ENCODE assay signal across 9 cellular contexts in genomic region chr20:58855506-58856314, GRCh38. TPM values are rescaled to one million over a fixed set of nuclear protein-coding genes. Genes with fewer than 3 reads are reported as not detected.
DNase-seq lines count a peak whose midpoint lies in the region; ATAC-seq, FAIRE-seq and TF ChIP-seq lines count a peak whose summit lies in the region.
"Had no signal": no experiment of that assay in that cellular context is flagged by ENCODE, and none has a peak within 500 bp of the region (broad histone marks: within the 10 kb centered on the region; RNA-seq: fewer than 3 reads in every experiment).

No MANE protein-coding gene starts in this region.

- no peak for ATAC-seq in activated naive CD8-positive, alpha-beta T cell treated with anti-CD3 and anti-CD28 coated beads, Interleukin-2, amount 50 U/mL, for 24 hours
- no peak for ATAC-seq in activated B cell treated with CpG ODN at 0.5 μM for 24 hours (ENCODE audit: low read depth)
- no peak for ATAC-seq in stimulated activated naive CD8-positive, alpha-beta T cell treated with anti-CD3 and anti-CD28 coated beads, Interleukin-15, amount 100 ng/mL, for 72 hours
- no peak for ATAC-seq in HG02973 (IDR thresholded peaks at IDR 0.05; ENCODE audit: unreplicated experiment)

- no peak for DNase-seq in activated naive CD8-positive, alpha-beta T cell treated with anti-CD3 and anti-CD28 coated beads, Interleukin-2, amount 50 U/mL, for 24 hours
- no peak for DNase-seq in activated B cell treated with CpG ODN at 0.5 μM for 24 hours
- DNase-seq in stimulated activated naive CD8-positive, alpha-beta T cell treated with anti-CD3 and anti-CD28 coated beads, Interleukin-15, amount 100 ng/mL, for 72 hours: no peak
- DNase-seq in GM10266 (ENCODE audit: extremely low spot score): no peak
- DNase-seq in D721Med (ENCODE audit: insufficient read length, low spot score): no peak
- DNase-seq: MV-4-11 had no signal

- peak overlapping the region; percentile 38 for H3K4me3 ChIP-seq in iPS-18c (ENCODE audit: insufficient read depth, low read depth, low read length)

- intact Hi-C loops in activated B cell treated with CpG ODN at 0.5 μM for 24 hours (cut with micrococcal nuclease): no loop called here

- H3K36me3 Mint-ChIP-seq in activated naive CD8-positive, alpha-beta T cell: peaks cover 2% of the 10 kb centered on the region
- H3K36me3 Mint-ChIP-seq in activated naive CD8-positive, alpha-beta T cell treated with anti-CD3 and anti-CD28 coated beads, Interleukin-2, amount 50 U/mL, for 24 hours (ENCODE audit: low read depth): no peaks in the 10 kb centered on the region
- no peaks in the 10 kb centered on the region for H3K36me3 Mint-ChIP-seq in activated B cell treated with CpG ODN at 0.5 μM for 24 hours (ENCODE audit: low read depth)

- H3K27me3 Mint-ChIP-seq in activated naive CD8-positive, alpha-beta T cell: peaks cover 13% of the 10 kb centered on the region
- H3K27me3 Mint-ChIP-seq in activated naive CD8-positive, alpha-beta T cell treated with anti-CD3 and anti-CD28 coated beads, Interleukin-2, amount 50 U/mL, for 24 hours: peaks cover 59% of the 10 kb centered on the region
- peaks cover 43% of the 10 kb centered on the region for H3K27me3 Mint-ChIP-seq in activated B cell treated with CpG ODN at 0.5 μM for 24 hours
- peaks cover 85% of the 10 kb centered on the region for H3K27me3 Mint-ChIP-seq in stimulated activated naive CD8-positive, alpha-beta T cell treated with anti-CD3 and anti-CD28 coated beads, Interleukin-15, amount 100 ng/mL, for 72 hours

- FAIRE-seq in D721Med (lab: Jason Lieb, UNC): no peak

- CTCF ChIA-PET in activated B cell treated with CpG ODN at 0.5 μM for 24 hours (lab: Charles Lee): interaction anchor here (0.6 kb wide), 1 partner anchor 760 kb away, joined by 3 read pairs; no protein-coding TSS in a partner anchor

- no peaks in the 10 kb centered on the region for H3K9me3 Mint-ChIP-seq in activated naive CD8-positive, alpha-beta T cell (ENCODE audit: low read depth)
- no peaks in the 10 kb centered on the region for H3K9me3 Mint-ChIP-seq in activated naive CD8-positive, alpha-beta T cell treated with anti-CD3 and anti-CD28 coated beads, Interleukin-2, amount 50 U/mL, for 24 hours
- H3K9me3 Mint-ChIP-seq in activated B cell treated with CpG ODN at 0.5 μM for 24 hours: no peaks in the 10 kb centered on the region
- no peaks in the 10 kb centered on the region for H3K9me3 Mint-ChIP-seq in stimulated activated naive CD8-positive, alpha-beta T cell treated with anti-CD3 and anti-CD28 coated beads, Interleukin-15, amount 100 ng/mL, for 72 hours

- TF ChIP-seq CTCF in activated B cell treated with CpG ODN at 0.5 μM for 24 hours (IDR thresholded peaks at IDR 0.05): no peak
- no peak for TF ChIP-seq CTCF in GM10266 (IDR thresholded peaks at IDR 0.05; ENCODE audit: control insufficient read depth, insufficient read depth, low read depth, missing control alignments)
- no peak for TF ChIP-seq CTCF in D721Med (IDR thresholded peaks at IDR 0.05; ENCODE audit: insufficient read depth, missing control alignments)

- H3K4me1 Mint-ChIP-seq in activated naive CD8-positive, alpha-beta T cell (ENCODE audit: low read depth): peaks cover 17% of the 10 kb centered on the region
- H3K4me1 Mint-ChIP-seq in activated naive CD8-positive, alpha-beta T cell treated with anti-CD3 and anti-CD28 coated beads, Interleukin-2, amount 50 U/mL, for 24 hours: peaks cover 13% of the 10 kb centered on the region
- H3K4me1 Mint-ChIP-seq in activated B cell treated with CpG ODN at 0.5 μM for 24 hours: peaks cover 28% of the 10 kb centered on the region
- H3K4me1 Mint-ChIP-seq in stimulated activated naive CD8-positive, alpha-beta T cell treated with anti-CD3 and anti-CD28 coated beads, Interleukin-15, amount 100 ng/mL, for 72 hours: peaks cover 44% of the 10 kb centered on the region

- H3K27ac Mint-ChIP-seq in activated naive CD8-positive, alpha-beta T cell: no peak overlapping the region
- no peak overlapping the region for H3K27ac Mint-ChIP-seq in activated naive CD8-positive, alpha-beta T cell treated with anti-CD3 and anti-CD28 coated beads, Interleukin-2, amount 50 U/mL, for 24 hours
- no peak overlapping the region for H3K27ac Mint-ChIP-seq in activated B cell treated with CpG ODN at 0.5 μM for 24 hours
- H3K27ac Mint-ChIP-seq in stimulated activated naive CD8-positive, alpha-beta T cell treated with anti-CD3 and anti-CD28 coated beads, Interleukin-15, amount 100 ng/mL, for 72 hours: no peak overlapping the region

- POLR2A ChIA-PET in activated B cell treated with CpG ODN at 0.5 μM for 24 hours (lab: Charles Lee): no interaction called here

- peak overlapping the region; percentile 63 for H3K4me3 Mint-ChIP-seq in activated naive CD8-positive, alpha-beta T cell
- H3K4me3 Mint-ChIP-seq in activated naive CD8-positive, alpha-beta T cell treated with anti-CD3 and anti-CD28 coated beads, Interleukin-2, amount 50 U/mL, for 24 hours: no peak overlapping the region
- peak overlapping the region; percentile 50 for H3K4me3 Mint-ChIP-seq in activated B cell treated with CpG ODN at 0.5 μM for 24 hours
- peak overlapping the region; percentile 62 to 75 for H3K4me3 Mint-ChIP-seq in stimulated activated naive CD8-positive, alpha-beta T cell treated with anti-CD3 and anti-CD28 coated beads, Interleukin-15, amount 100 ng/mL, for 72 hours

- no peaks in the 10 kb centered on the region for H3K9me3 ChIP-seq in iPS-18c (ENCODE audit: control insufficient read depth, insufficient read depth, low read length)

RNA-seq across cellular contexts. Expression of gene GNAS, which starts 3.2 kb away (rescaled TPM):
- total RNA-seq in activated B cell treated with CpG ODN at 0.5 μM for 24 hours: 784 and 849 TPM in 2 replicates

RNA-seq across cellular contexts. Expression of gene GNAS-AS1, which starts 5.0 kb away (rescaled TPM):
- 1.4 and 1.5 TPM in 2 replicates for total RNA-seq in activated B cell treated with CpG ODN at 0.5 μM for 24 hours
